Comparison of ENCODE assay signal across 8 cellular contexts in the genomic region with DNA sequence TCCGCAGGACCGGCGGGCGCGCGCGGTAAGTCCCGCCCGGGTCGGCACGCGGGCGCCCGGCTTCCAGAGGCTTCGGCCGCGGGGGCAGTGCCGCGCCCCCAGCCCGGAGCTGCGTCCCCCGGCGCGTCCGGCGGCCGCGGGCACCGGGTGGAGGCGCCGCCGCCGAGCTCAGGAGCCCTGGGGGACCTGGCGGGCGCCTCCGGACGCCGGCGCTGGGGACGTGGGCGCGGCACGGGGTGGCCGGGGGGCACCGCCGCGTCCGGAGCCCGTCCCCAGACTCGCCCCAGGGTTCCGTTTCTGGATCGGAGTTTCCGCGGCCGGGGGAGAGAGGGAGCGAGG. TPM values are rescaled to one million over a fixed set of nuclear protein-coding genes. Genes with fewer than 3 reads are reported as not detected.
DNase-seq lines count a peak whose midpoint lies in the region; ATAC-seq and TF ChIP-seq lines count a peak whose summit lies in the region.

No MANE protein-coding gene starts in this region.

- TF ChIP-seq POLR2A in esophagus muscularis mucosa (IDR thresholded peaks at IDR 0.05; ENCODE audit: low read depth), result no peak
- no peak for TF ChIP-seq POLR2A in prostate gland (IDR thresholded peaks at IDR 0.05)

- peak overlapping the region; percentile 70 for H3K4me3 ChIP-seq in NT2/D1 (ENCODE audit: insufficient read length, low read depth)
- H3K4me3 ChIP-seq in esophagus muscularis mucosa, result peak overlapping the region; percentile 70 to 94 (median 92)
- peak overlapping the region; percentile 81 to 94 for H3K4me3 ChIP-seq in prostate gland

- POLR2A ChIA-PET in GM10248 (lab: Yijun Ruan, JAX), result interaction anchor here (0.5 kb wide), 1 partner anchor 248 kb away, joined by 3 read pairs; no protein-coding TSS in a partner anchor

- H3K4me1 ChIP-seq in NT2/D1 (ENCODE audit: insufficient read depth, insufficient read length) (peaks cover 6% of the 10 kb centered on the region), esophagus muscularis mucosa (peaks cover 51 to 74% (median 71%) of the 10 kb centered on the region in 4 donors), prostate gland (replicated peaks) (peaks cover 14% of the 10 kb centered on the region)

- H3K9me3 ChIP-seq in NT2/D1 (ENCODE audit: insufficient read depth, low read length) (no peaks in the 10 kb centered on the region), esophagus muscularis mucosa (no peaks in the 10 kb centered on the region), prostate gland (no peaks in the 10 kb centered on the region)

- TF ChIP-seq CTCF in GM10248 (IDR thresholded peaks at IDR 0.05; ENCODE audit: control extremely low read depth, extremely low read depth, low read depth, missing control alignments) (no peak), esophagus muscularis mucosa (IDR thresholded peaks at IDR 0.05) (no peak), prostate gland (IDR thresholded peaks at IDR 0.05) (no peak)

- DNase-seq in GM10248 (ENCODE audit: extremely low spot score) (peak; percentile 48), NT2/D1 (ENCODE audit: low read depth, low spot score) (no peak), esophagus muscularis mucosa (ENCODE audit: extremely low spot score) (no peak), prostate gland (ENCODE audit: low spot score) (no peak), hippocampal formation (lab: John Stamatoyannopoulos, UW) (no peak), NCI-H1694 (lab: John Stamatoyannopoulos, UW) (no peak), globus pallidus (ENCODE audit: low spot score) (no peak)

- intact Hi-C loops in esophagus muscularis mucosa (cut with DNase I), result loop anchor here (2.0 kb wide), 1 partner anchor 160 kb away; a partner anchor contains a TSS
- intact Hi-C loops in prostate gland (cut with DNase I), result loop anchor here (2.0 kb wide), 2 partner anchors 48 to 160 kb away; a partner anchor contains a TSS

- H3K36me3 ChIP-seq in NT2/D1 (ENCODE audit: insufficient read depth, insufficient read length, low read length) (no peaks in the 10 kb centered on the region), esophagus muscularis mucosa (no peaks in the 10 kb centered on the region), prostate gland (no peaks in the 10 kb centered on the region)

- CTCF ChIA-PET in GM10248 (lab: Yijun Ruan, JAX), result interaction anchor here (1.1 to 1.5 kb wide), 3 partner anchors 10 to 18 kb away, joined by 4 to 5 read pairs (median 4); no protein-coding TSS in a partner anchor

- TF ChIP-seq EP300 in esophagus muscularis mucosa (IDR thresholded peaks at IDR 0.05), result no peak

- no CpG with 5 or more reads among the region's 56 CpGs for WGBS in esophagus muscularis mucosa
- WGBS in prostate gland, result 0% methylated on average over 14 of the region's 56 CpGs

- H3K27ac ChIP-seq in esophagus muscularis mucosa (replicated peaks in 1 of 4) (peak overlapping the region; percentile 97 to 99 (median 98)), prostate gland (peak overlapping the region; percentile 99)

- ATAC-seq in GM21423 (IDR thresholded peaks at IDR 0.05; ENCODE audit: unreplicated experiment), result no peak

- peak overlapping the region; percentile 77 for H3K9ac ChIP-seq in NT2/D1 (ENCODE audit: insufficient read length, low read depth)

- H3K27me3 ChIP-seq in NT2/D1 (ENCODE audit: insufficient read depth, insufficient read length), result peaks cover 36% of the 10 kb centered on the region
- H3K27me3 ChIP-seq in esophagus muscularis mucosa, result no peaks in the 10 kb centered on the region
- H3K27me3 ChIP-seq in prostate gland (replicated peaks; ENCODE audit: insufficient read depth), result no peaks in the 10 kb centered on the region

RNA-seq across cellular contexts. Expression of a gene that starts 0.3 kb away (rescaled TPM):
- total RNA-seq in esophagus muscularis mucosa, result 100 to 1,000 TPM; 194 to 469 (median 307) TPM
- total RNA-seq in prostate gland, result 100 to 1,000 TPM; 268 to 514 TPM

RNA-seq across cellular contexts. Expression of a gene that starts 20.3 kb away (rescaled TPM):
- not detected for total RNA-seq in esophagus muscularis mucosa
- total RNA-seq in prostate gland, result not detected
